In genomic region chr10:110903280-110904278, GRCh38 we compare ENCODE assay signal across 10 cellular contexts. TPM values are rescaled to one million over a fixed set of nuclear protein-coding genes. Genes with fewer than 3 reads are reported as not detected.
DNase-seq lines count a peak whose midpoint lies in the region; ATAC-seq and TF ChIP-seq lines count a peak whose summit lies in the region.
"Had no signal": no experiment of that assay in that cellular context is flagged by ENCODE, and none has a peak within 500 bp of the region (broad histone marks: within the 10 kb centered on the region; RNA-seq: fewer than 3 reads in every experiment).

No MANE protein-coding gene starts in this region.

- peaks cover 46% of the 10 kb centered on the region for H3K36me3 Mint-ChIP-seq in activated naive CD8-positive, alpha-beta T cell treated with anti-CD3 and anti-CD28 coated beads, Interleukin-2, amount 10 ng/mL, durations not matched to agents 7 days and 5 days

- H2BK120ac ChIP-seq in trophoblast cell (ENCODE audit: insufficient read depth, low read length, poor library complexity): no peak overlapping the region

- no peak overlapping the region for H3K27ac ChIP-seq in trophoblast cell (ENCODE audit: low read depth, low read length)
- no peak overlapping the region for H3K27ac ChIP-seq in A673 (ENCODE audit: low read depth, low read length, poor library complexity, severe bottlenecking)
- H3K27ac ChIP-seq: psoas muscle had no signal

- no peak for TF ChIP-seq CTCF in A673 (conservative IDR thresholded peaks at IDR 0.05; ENCODE audit: low read depth, low read length)

- H3K4ac ChIP-seq in trophoblast cell (ENCODE audit: low read depth, low read length): no peak overlapping the region

- peaks cover 2% of the 10 kb centered on the region for H3K27me3 Mint-ChIP-seq in activated naive CD8-positive, alpha-beta T cell treated with anti-CD3 and anti-CD28 coated beads, Interleukin-2, amount 10 ng/mL, durations not matched to agents 7 days and 5 days

- no TSS peak for BruUV-seq in A673 (replicated peaks; lab: Mats Ljungman, UMichigan)

- H3K4me1 ChIP-seq in trophoblast cell (ENCODE audit: control insufficient read depth in 1 of 2, insufficient read depth in 2 of 2, low read length in 2 of 2): no peaks in the 10 kb centered on the region
- peaks cover 8% of the 10 kb centered on the region for H3K4me1 ChIP-seq in A673 (ENCODE audit: insufficient read depth, low read length, poor library complexity, severe bottlenecking)
- H3K4me1 ChIP-seq: psoas muscle had no signal

- H3K4me3 ChIP-seq in trophoblast cell (ENCODE audit: low read depth, low read length) (no peak overlapping the region), A673 (ENCODE audit: low read depth, low read length, poor library complexity, severe bottlenecking) (no peak overlapping the region)
- H3K4me3 ChIP-seq: psoas muscle had no signal

- no peak overlapping the region for H4K91ac ChIP-seq in trophoblast cell (ENCODE audit: low read depth, low read length)

- H2BK5ac ChIP-seq in trophoblast cell (ENCODE audit: low read depth, low read length, poor library complexity): no peak overlapping the region

- H4K8ac ChIP-seq in trophoblast cell (ENCODE audit: low read depth, low read length): no peak overlapping the region

- no peaks in the 10 kb centered on the region for H3K27me3 ChIP-seq in trophoblast cell (ENCODE audit: insufficient read depth, low read length)
- no peaks in the 10 kb centered on the region for H3K27me3 ChIP-seq in A673 (replicated peaks; ENCODE audit: insufficient read depth, low read depth, low read length, poor library complexity)

- no peak overlapping the region for H3K4me2 ChIP-seq in trophoblast cell (ENCODE audit: low read length)

- H3K14ac ChIP-seq in trophoblast cell (ENCODE audit: low read length): no peak overlapping the region

- ATAC-seq in HG02885 (IDR thresholded peaks at IDR 0.05; ENCODE audit: poor library complexity, unreplicated experiment): peak; percentile 64
- ATAC-seq in activated naive CD8-positive, alpha-beta T cell treated with anti-CD3 and anti-CD28 coated beads, Interleukin-2, amount 10 ng/mL, durations not matched to agents 7 days and 5 days (ENCODE audit: low read depth): no peak
- ATAC-seq: psoas muscle had no signal

- H3K79me2 ChIP-seq in trophoblast cell (ENCODE audit: control insufficient read depth, insufficient read depth, low read length, poor library complexity): no peaks in the 10 kb centered on the region

- H2BK12ac ChIP-seq in trophoblast cell (ENCODE audit: low read length): peak overlapping the region; percentile 61

- peak overlapping the region; percentile 17 for H3K23ac ChIP-seq in trophoblast cell (ENCODE audit: low read length)

- peaks cover 18% of the 10 kb centered on the region for H3K4me1 Mint-ChIP-seq in activated naive CD8-positive, alpha-beta T cell treated with anti-CD3 and anti-CD28 coated beads, Interleukin-2, amount 10 ng/mL, durations not matched to agents 7 days and 5 days

- no peak overlapping the region for H3K18ac ChIP-seq in trophoblast cell (ENCODE audit: low read length)

- no peaks in the 10 kb centered on the region for H3K9me3 Mint-ChIP-seq in activated naive CD8-positive, alpha-beta T cell treated with anti-CD3 and anti-CD28 coated beads, Interleukin-2, amount 10 ng/mL, durations not matched to agents 7 days and 5 days

- H2AK5ac ChIP-seq in trophoblast cell (ENCODE audit: low read length): no peak overlapping the region

- no peak overlapping the region for H3K4me3 Mint-ChIP-seq in activated naive CD8-positive, alpha-beta T cell treated with anti-CD3 and anti-CD28 coated beads, Interleukin-2, amount 10 ng/mL, durations not matched to agents 7 days and 5 days

- DNase-seq in activated CD4-positive, alpha-beta T cell treated with anti-CD3 and anti-CD28 coated beads, Interleukin-2, amount 50 U/mL, for 48 hours: peak; percentile 17 to 24
- DNase-seq in activated CD4-positive, alpha-beta T cell treated with anti-CD3 and anti-CD28 coated beads, Interleukin-2, amount 50 U/mL, for 4 hours: no peak
- no peak for DNase-seq in activated naive CD8-positive, alpha-beta T cell treated with anti-CD3 and anti-CD28 coated beads, Interleukin-2, amount 10 ng/mL, durations not matched to agents 7 days and 5 days
- DNase-seq in trophoblast cell: peak in 1 of 2 donors; percentile 51
- no peak for DNase-seq in superior temporal gyrus (ENCODE audit: extremely low spot score)
- no peak for DNase-seq in A673 (ENCODE audit: low spot score)
- no peak for DNase-seq in NCI-H345 treated with DMSO at 0.1 percent for 48 hours (lab: John Stamatoyannopoulos, UW; ENCODE audit: unreplicated experiment)
- DNase-seq: NCI-H2107, psoas muscle had no signal

- peak overlapping the region; percentile 32 for H3K27ac Mint-ChIP-seq in activated naive CD8-positive, alpha-beta T cell treated with anti-CD3 and anti-CD28 coated beads, Interleukin-2, amount 10 ng/mL, durations not matched to agents 7 days and 5 days

- intact Hi-C loops in A673 (cut with micrococcal nuclease; ENCODE audit: unreplicated experiment): no loop called here

- H3K9me3 ChIP-seq in trophoblast cell (ENCODE audit: insufficient read depth, low read depth, low read length) (no peaks in the 10 kb centered on the region), A673 (ENCODE audit: low read depth, low read length, poor library complexity, severe bottlenecking) (no peaks in the 10 kb centered on the region)
- H3K9me3 ChIP-seq: psoas muscle had no signal

- POLR2A ChIA-PET in activated naive CD8-positive, alpha-beta T cell treated with anti-CD3 and anti-CD28 coated beads, Interleukin-2, amount 10 ng/mL, durations not matched to agents 7 days and 5 days (lab: Charles Lee): interaction anchor here (1.9 kb wide), 1 partner anchor 15 kb away, joined by 8 read pairs; the partner anchor contains the start of genes BBIP1 and SHOC2
- POLR2A ChIA-PET in A673 (lab: Charles Lee; ENCODE audit: low non-redundant PET): no interaction called here

- H2AFZ ChIP-seq in trophoblast cell (ENCODE audit: insufficient read depth, low read length, poor library complexity): no peak overlapping the region

- no peak overlapping the region for H3K9ac ChIP-seq in trophoblast cell (ENCODE audit: low read length)

- no CpG with 5 or more reads among the region's 3 CpGs for WGBS in trophoblast cell (ENCODE audit: extremely low coverage, insufficient coverage, insufficient read length)

- no peaks in the 10 kb centered on the region for H3K79me1 ChIP-seq in trophoblast cell (ENCODE audit: low read length)

- CTCF ChIA-PET in A673 (lab: Charles Lee): no interaction called here

- H3K36me3 ChIP-seq in trophoblast cell (ENCODE audit: control insufficient read depth in 1 of 2, insufficient read depth in 2 of 2, low read length in 2 of 2): peaks cover 2 to 3% of the 10 kb centered on the region in 2 experiments
- no peaks in the 10 kb centered on the region for H3K36me3 ChIP-seq in A673 (ENCODE audit: insufficient read depth, low read length, poor library complexity, severe bottlenecking)

- no peak overlapping the region for H4K12ac ChIP-seq in trophoblast cell (ENCODE audit: low read depth, low read length)

RNA-seq across cellular contexts. Expression of gene BBIP1, which starts 15.4 kb away (rescaled TPM):
- total RNA-seq in activated naive CD8-positive, alpha-beta T cell treated with anti-CD3 and anti-CD28 coated beads, Interleukin-2, amount 10 ng/mL, durations not matched to agents 7 days and 5 days: 10 to 100 TPM; 33.0 to 33.8 TPM
- polyA plus RNA-seq in trophoblast cell (2013): 25.9 and 26.3 TPM in 2 replicates
- total RNA-seq in A673 (2021): 32.9 and 33.9 TPM in 2 replicates

RNA-seq across cellular contexts. Expression of gene SHOC2, which starts 15.8 kb away (rescaled TPM):
- 10 to 100 TPM; 49.8 to 56.2 TPM for total RNA-seq in activated naive CD8-positive, alpha-beta T cell treated with anti-CD3 and anti-CD28 coated beads, Interleukin-2, amount 10 ng/mL, durations not matched to agents 7 days and 5 days
- 34.3 and 36.2 TPM in 2 replicates for polyA plus RNA-seq in trophoblast cell (2013)
- 37.6 and 40.0 TPM in 2 replicates for total RNA-seq in A673 (2021)

RNA-seq across cellular contexts. Expression of gene PDCD4, which starts 31.9 kb away (rescaled TPM):
- total RNA-seq in activated naive CD8-positive, alpha-beta T cell treated with anti-CD3 and anti-CD28 coated beads, Interleukin-2, amount 10 ng/mL, durations not matched to agents 7 days and 5 days: 100 to 1,000 TPM; 236 to 237 TPM
- 57.0 and 61.1 TPM in 2 replicates for polyA plus RNA-seq in trophoblast cell (2013)
- 17.3 and 23.7 TPM in 2 replicates for total RNA-seq in A673 (2021)

Comparison
In these comparisons a context has a peak if more than half of its experiments do, and no peak if none do; other contexts are left out.
1. DNase-seq: peak in activated CD4-positive, alpha-beta T cell treated with anti-CD3 and anti-CD28 coated beads, Interleukin-2, amount 50 U/mL, for 48 hours (2 of 2); none in activated CD4-positive, alpha-beta T cell treated with anti-CD3 and anti-CD28 coated beads, Interleukin-2, amount 50 U/mL, for 4 hours (0 of 2), activated naive CD8-positive, alpha-beta T cell treated with anti-CD3 and anti-CD28 coated beads, Interleukin-2, amount 10 ng/mL, durations not matched to agents 7 days and 5 days (single experiment), superior temporal gyrus (single experiment), A673 (single experiment) and NCI-H345 treated with DMSO at 0.1 percent for 48 hours (single experiment).